21 cellular contexts compared by ENCODE assay signal in the genomic region with DNA sequence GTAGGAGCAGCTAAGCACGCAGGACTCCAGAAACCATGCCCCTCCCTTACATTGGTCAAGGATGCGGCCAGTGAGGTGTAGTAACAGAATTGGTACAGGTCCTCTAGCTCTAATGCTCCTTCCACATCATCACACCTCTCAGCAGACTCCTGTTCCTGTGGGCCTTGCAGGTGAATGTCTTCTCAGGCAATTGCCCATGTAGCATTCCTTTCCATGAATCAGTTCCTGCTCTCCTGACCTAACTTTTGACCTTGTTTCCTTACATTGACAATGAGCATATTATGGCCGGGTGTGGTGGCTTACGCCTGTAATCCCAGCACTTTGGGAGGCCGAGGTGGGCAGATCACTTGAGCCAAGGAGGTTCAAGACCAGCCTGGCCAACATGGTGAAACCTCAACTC. TPM values are rescaled to one million over a fixed set of nuclear protein-coding genes. Genes with fewer than 3 reads are reported as not detected.
DNase-seq lines count a peak whose midpoint lies in the region; ATAC-seq, FAIRE-seq and TF ChIP-seq lines count a peak whose summit lies in the region.
"Had no signal": no experiment of that assay in that cellular context is flagged by ENCODE, and none has a peak within 500 bp of the region (broad histone marks: within the 10 kb centered on the region; RNA-seq: fewer than 3 reads in every experiment).

No MANE protein-coding gene starts in this region.

- in situ Hi-C loops in Panc1 (cut with HindIII; ENCODE audit: low pct_unique_long_range_greater_than_20kb, low sequenced_read_pairs) = no loop called here

- peak; percentile 15 for DNase-seq in ELR (ENCODE audit: low read depth)
- no peak for DNase-seq in Panc1 (ENCODE audit: low read depth, low spot score)
- DNase-seq in bronchial epithelial cell (ENCODE audit: low read depth) = peak; percentile 12
- peak; percentile 51 to 62 for DNase-seq in lung microvascular endothelial cell (ENCODE audit: low read depth in 2 of 2)
- DNase-seq in stimulated activated CD4-positive, alpha-beta T cell treated with anti-CD3 and anti-CD28 coated beads, Interleukin-12 subunit alpha, Interleukin-12 subunit beta, amount 100 ng/mL, for 4 hours = no peak
- no peak for DNase-seq in NCI-H2029 (lab: John Stamatoyannopoulos, UW)
- no peak for DNase-seq in HuH-7 (ENCODE audit: low spot score)
- no peak for DNase-seq in AG20443 (ENCODE audit: low spot score)
- DNase-seq: ACHN, DMS153, DND-41, Karpas-422, NCI-H1105 treated with DMSO at 0.1 percent for 48 hours, NCI-H146, NCI-H1930, NCI-H446 treated with DMSO at 0.1 percent for 48 hours, NCI-H526, SK-N-SH had no signal

- H3K36me3 ChIP-seq in Panc1 (ENCODE audit: control insufficient read depth, insufficient read depth, low read length) = peaks cover 13% of the 10 kb centered on the region
- peaks cover 1% of the 10 kb centered on the region for H3K36me3 ChIP-seq in bronchial epithelial cell (ENCODE audit: control insufficient read depth, insufficient read depth, low read length)

- no TSS peak for BruUV-seq in Panc1 (replicated peaks; lab: Mats Ljungman, UMichigan)

- FAIRE-seq in bronchial epithelial cell (lab: Jason Lieb, UNC) = no peak
- FAIRE-seq: GM18507 had no signal

- CTCF ChIA-PET in Panc1 (lab: Charles Lee) = no interaction called here

- no peak for TF ChIP-seq CTCF in Panc1 (IDR thresholded peaks at IDR 0.05)
- no peak for TF ChIP-seq CTCF in bronchial epithelial cell (IDR thresholded peaks at IDR 0.05; ENCODE audit: insufficient read depth, low read length, severe bottlenecking)

- H3K4me3 ChIP-seq in Panc1 (ENCODE audit: low read depth in 2 of 2, low read length in 2 of 2) = no peak overlapping the region
- no peak overlapping the region for H3K4me3 ChIP-seq in bronchial epithelial cell (ENCODE audit: low read depth, low read length)

- POLR2A ChIA-PET in Panc1 (lab: Charles Lee) = interaction anchor here (0.6 kb wide), 1 partner anchor 11 kb away, joined by 8 read pairs; no protein-coding TSS in a partner anchor

- H3K27me3 ChIP-seq in Panc1 (ENCODE audit: control insufficient read depth, insufficient read depth, low read length) (no peaks in the 10 kb centered on the region), bronchial epithelial cell (ENCODE audit: control insufficient read depth, insufficient read depth, low read length) (no peaks in the 10 kb centered on the region)

- H3K4me1 ChIP-seq in Panc1 (ENCODE audit: control insufficient read depth, insufficient read depth, low read length) = no peaks in the 10 kb centered on the region

- H3K9me3 ChIP-seq in Panc1 (ENCODE audit: control insufficient read depth, insufficient read depth, low read depth, low read length) = no peaks in the 10 kb centered on the region
- H3K9me3 ChIP-seq: SK-N-SH had no signal

- intact Hi-C loops in Panc1 (cut with micrococcal nuclease; ENCODE audit: unreplicated experiment) = loop anchor here (10.0 kb wide), 1 partner anchor 65 kb away; no protein-coding TSS in a partner anchor

- no peak overlapping the region for H3K27ac ChIP-seq in Panc1 (ENCODE audit: low read length)
- H3K27ac ChIP-seq: 22Rv1, HL-60 had no signal

- ATAC-seq in Panc1 = peak; percentile 26; the same call in 1 of the 2 replicates

RNA-seq across cellular contexts. Expression of gene MAP7D3, which starts 31.3 kb away (rescaled TPM):
- total RNA-seq in Panc1 (2021; ENCODE audit: unreplicated experiment) = 23.3 TPM
- 13.8 TPM for polyA plus RNA-seq in Panc1 (2012; ENCODE audit: insufficient read length)
- 3.2 and 5.1 TPM in 2 replicates for total RNA-seq in bronchial epithelial cell
- total RNA-seq in lung microvascular endothelial cell = 16.3 and 19.8 TPM in 2 replicates

Comparison
In these comparisons a context has a peak if more than half of its experiments do, and no peak if none do; other contexts are left out.
1. DNase-seq: peak in ELR (single experiment), bronchial epithelial cell (single experiment) and lung microvascular endothelial cell (2 of 2); none in Panc1 (single experiment), stimulated activated CD4-positive, alpha-beta T cell treated with anti-CD3 and anti-CD28 coated beads, Interleukin-12 subunit alpha, Interleukin-12 subunit beta, amount 100 ng/mL, for 4 hours (single experiment), NCI-H2029 (single experiment), HuH-7 (single experiment) and AG20443 (single experiment).